22 cellular contexts compared by ENCODE assay signal in genomic region chr7:78253850-78254249, GRCh38.
DNase-seq lines count a peak whose midpoint lies in the region; ATAC-seq, FAIRE-seq and TF ChIP-seq lines count a peak whose summit lies in the region.
"Had no signal": no experiment of that assay in that cellular context is flagged by ENCODE, and none has a peak within 500 bp of the region (broad histone marks: within the 10 kb centered on the region; RNA-seq: fewer than 3 reads in every experiment).

No MANE protein-coding gene starts in this region.

- H3K9me3 ChIP-seq in HepG2 (ENCODE audit: low read length), result no peaks in the 10 kb centered on the region
- no peaks in the 10 kb centered on the region for H3K9me3 ChIP-seq in right lobe of liver
- no peaks in the 10 kb centered on the region for H3K9me3 ChIP-seq in MM.1S (replicated peaks; ENCODE audit: insufficient read depth, low read length)
- H3K9me3 ChIP-seq: BE2C, BLaER1 had no signal

- WGBS in HepG2 (ENCODE audit: low lambda C conversion rate), result 15% methylated on average over 2 of the region's 2 CpGs
- 76% methylated on average over 2 of the region's 2 CpGs for WGBS in right lobe of liver (ENCODE audit: insufficient coverage, low coverage, low lambda C conversion rate, missing lambda C conversion rate)

- no peak for TF ChIP-seq RAD21 in HepG2 (CRISPR knock-in tag; IDR thresholded peaks at IDR 0.05)

- H3K36me3 ChIP-seq in HepG2 (replicated peaks in 1 of 2; ENCODE audit: control insufficient read depth in 1 of 2, insufficient read depth in 2 of 2, low read length in 2 of 2) (no peaks in the 10 kb centered on the region), right lobe of liver (no peaks in the 10 kb centered on the region), MM.1S (replicated peaks; ENCODE audit: insufficient read depth, low read length) (peaks cover 4% of the 10 kb centered on the region; the same call in 1 of the 2 replicates)
- H3K36me3 ChIP-seq: BE2C, BLaER1 had no signal

- H3K27ac ChIP-seq in HepG2 (ENCODE audit: extremely low read length, insufficient read depth, low read length) (no peak overlapping the region), right lobe of liver (no peak overlapping the region), MM.1S (ENCODE audit: low read length) (no peak overlapping the region)
- H3K27ac ChIP-seq: 22Rv1, BLaER1 had no signal

- POLR2A ChIA-PET in HepG2 (lab: Yijun Ruan, JAX), result no interaction called here

- DNase-seq in HepG2 (ENCODE audit: low spot score) (no peak), right lobe of liver (no peak), MM.1S (no peak), OCI-M1 (lab: John Stamatoyannopoulos, UW) (peak; percentile 38), DMS153 treated with DMSO at 0.1 percent for 48 hours (lab: John Stamatoyannopoulos, UW; ENCODE audit: unreplicated experiment) (no peak), chondrocyte (ENCODE audit: low spot score) (no peak)
- DNase-seq: ACHN; BE2C; C1 segment of cervical spinal cord; CD4-positive, alpha-beta memory T cell; CD4-positive, CD25-positive, alpha-beta regulatory T cell; CD8-positive, alpha-beta memory T cell; COR-L47; DMS 273 treated with DMSO at 0.1 percent for 48 hours; GF-D8 had no signal

- H3K4me2 ChIP-seq in HepG2 (ENCODE audit: low read depth, low read length), result no peak overlapping the region
- H3K4me2 ChIP-seq in MM.1S (ENCODE audit: low read depth, low read length), result 0 out of 2 replicates have a peak overlapping the region, but pooled peaks have one; percentile 0
- H3K4me2 ChIP-seq: BLaER1 had no signal

- ATAC-seq in HepG2, result no peak
- no peak for ATAC-seq in right lobe of liver
- ATAC-seq in esophagus mucosa, result no peak

- intact Hi-C loops in HepG2 (cut with micrococcal nuclease; ENCODE audit: unreplicated experiment) (no loop called here), right lobe of liver (cut with DNase I) (no loop called here)

- H3K9ac ChIP-seq in HepG2 (ENCODE audit: insufficient read depth, low read depth, low read length), result no peak overlapping the region
- no peak overlapping the region for H3K9ac ChIP-seq in MM.1S (ENCODE audit: low read length)
- H3K9ac ChIP-seq: BLaER1 had no signal

- H4K20me1 ChIP-seq in HepG2 (ENCODE audit: insufficient read depth, low read length), result no peaks in the 10 kb centered on the region
- no peaks in the 10 kb centered on the region for H4K20me1 ChIP-seq in MM.1S (ENCODE audit: insufficient read depth, low read length)
- H4K20me1 ChIP-seq: BLaER1 had no signal

- no peak overlapping the region for H3K4me3 Mint-ChIP-seq in chondrocyte (ENCODE audit: unreplicated experiment)
- H3K4me3 Mint-ChIP-seq: CD14-positive monocyte; CD4-positive, alpha-beta memory T cell; CD4-positive, CD25-positive, alpha-beta regulatory T cell; CD8-positive, alpha-beta memory T cell had no signal

- H3K36me3 Mint-ChIP-seq in chondrocyte (ENCODE audit: low read depth), result no peaks in the 10 kb centered on the region
- H3K36me3 Mint-ChIP-seq: CD14-positive monocyte; CD4-positive, alpha-beta memory T cell; CD4-positive, CD25-positive, alpha-beta regulatory T cell; CD8-positive, alpha-beta memory T cell had no signal

- H3K9me3 Mint-ChIP-seq in chondrocyte (ENCODE audit: low read depth), result peaks cover 6% of the 10 kb centered on the region

- in situ Hi-C loops in HepG2 (cut with HindIII; ENCODE audit: extremely low pct_ligation_motif_present, low pct_unique_long_range_greater_than_20kb), result no loop called here

- no peak for TF ChIP-seq CTCF in HepG2 (CRISPR knock-in tag; IDR thresholded peaks at IDR 0.05)
- no peak for TF ChIP-seq CTCF in right lobe of liver (IDR thresholded peaks at IDR 0.05)
- TF ChIP-seq CTCF in MM.1S (IDR thresholded peaks at IDR 0.05; ENCODE audit: low read length), result no peak
- TF ChIP-seq CTCF in chondrocyte (IDR thresholded peaks at IDR 0.05), result no peak

- H3K4me3 ChIP-seq in HepG2 (replicated peaks in 1 of 3; ENCODE audit: insufficient read depth in 1 of 3, low read depth in 2 of 3, low read length in 3 of 3) (no peak overlapping the region), right lobe of liver (no peak overlapping the region), MM.1S (ENCODE audit: low read length) (no peak overlapping the region)
- H3K4me3 ChIP-seq: BLaER1 had no signal

- H3K27me3 ChIP-seq in HepG2 (ENCODE audit: control insufficient read depth in 1 of 2, insufficient read depth in 2 of 2, low read length in 2 of 2), result no peaks in the 10 kb centered on the region
- no peaks in the 10 kb centered on the region for H3K27me3 ChIP-seq in right lobe of liver
- H3K27me3 ChIP-seq in MM.1S (replicated peaks; ENCODE audit: insufficient read depth, low read length), result no peaks in the 10 kb centered on the region
- H3K27me3 ChIP-seq: BLaER1 had no signal

- TF ChIP-seq POLR2A in HepG2 (IDR thresholded peaks at IDR 0.05; ENCODE audit: insufficient read depth in 1 of 2, low read depth in 2 of 2, low read length in 2 of 2) (no peak), right lobe of liver (IDR thresholded peaks at IDR 0.05) (no peak)

- no peak for FAIRE-seq in HepG2 (lab: Jason Lieb, UNC)
- FAIRE-seq: G401.6, GM12891, GM19239 had no signal

- BruUV-seq in HepG2 (replicated peaks; lab: Mats Ljungman, UMichigan), result no TSS peak

- H3K4me1 ChIP-seq in HepG2 (ENCODE audit: insufficient read depth, low read length), result no peaks in the 10 kb centered on the region
- no peaks in the 10 kb centered on the region for H3K4me1 ChIP-seq in right lobe of liver
- peaks cover 22% of the 10 kb centered on the region for H3K4me1 ChIP-seq in MM.1S (ENCODE audit: low read length)
- H3K4me1 ChIP-seq: BE2C, BLaER1 had no signal

- no peaks in the 10 kb centered on the region for H3K4me1 Mint-ChIP-seq in chondrocyte (ENCODE audit: low read depth)
- H3K4me1 Mint-ChIP-seq: CD14-positive monocyte; CD4-positive, alpha-beta memory T cell; CD4-positive, CD25-positive, alpha-beta regulatory T cell; CD8-positive, alpha-beta memory T cell had no signal

- no peak overlapping the region for H2AFZ ChIP-seq in HepG2 (ENCODE audit: low read length)
- H2AFZ ChIP-seq in MM.1S (ENCODE audit: low read length), result no peak overlapping the region

- CTCF ChIA-PET in HepG2 (lab: Yijun Ruan, JAX; ENCODE audit: low intra/inter-chr PET ratio, low total read pairs), result no interaction called here

- no peaks in the 10 kb centered on the region for H3K9me2 ChIP-seq in MM.1S (replicated peaks; ENCODE audit: insufficient read depth, low read length)

- H3K27me3 Mint-ChIP-seq in chondrocyte (ENCODE audit: low read depth), result no peaks in the 10 kb centered on the region
- H3K27me3 Mint-ChIP-seq: CD4-positive, alpha-beta memory T cell; CD4-positive, CD25-positive, alpha-beta regulatory T cell; CD8-positive, alpha-beta memory T cell had no signal

- H3F3A ChIP-seq in MM.1S (ENCODE audit: insufficient read depth, low read length), result peaks cover 10% of the 10 kb centered on the region; the same call in 1 of the 2 replicates

- H3K79me2 ChIP-seq in HepG2 (ENCODE audit: insufficient read depth, low read length), result no peaks in the 10 kb centered on the region
- H3K79me2 ChIP-seq in MM.1S (ENCODE audit: low read length), result no peaks in the 10 kb centered on the region

- TF ChIP-seq EP300 in HepG2 (IDR thresholded peaks at IDR 0.05; ENCODE audit: low read depth in 2 of 2, low read length in 2 of 2), result no peak
- TF ChIP-seq EP300 in HepG2 (CRISPR knock-in tag; IDR thresholded peaks at IDR 0.05; ENCODE audit: borderline replicate concordance), result no peak

- H3K27ac Mint-ChIP-seq in chondrocyte (ENCODE audit: unreplicated experiment), result no peak overlapping the region
- H3K27ac Mint-ChIP-seq: CD14-positive monocyte; CD4-positive, alpha-beta memory T cell; CD4-positive, CD25-positive, alpha-beta regulatory T cell; CD8-positive, alpha-beta memory T cell had no signal

TF ChIP-seq in HepG2, 621 proteins besides CTCF, POLR2A, EP300 and RAD21:
- TF ChIP-seq MAFK (conservative IDR thresholded peaks at IDR 0.05 in 1 of 2, IDR thresholded peaks at IDR 0.05 in 1 of 2; ENCODE audit: low read length in 2 of 2), result peak in 1 of 2 experiments; percentile 60; a peak in 2 of 4 replicates
- no peak for TF ChIP-seq NFATC3 (CRISPR knock-in tag; IDR thresholded peaks at IDR 0.05)
- TF ChIP-seq MAFF (IDR thresholded peaks at IDR 0.05; ENCODE audit: low read depth, low read length), result 0 out of 2 replicates have a peak, but pooled peaks have one; percentile 14
